ENCODE assay signal across 1 cellular context in genomic region chr1:156146006-156146748, GRCh38.
TF ChIP-seq lines count a peak whose summit lies in the region.

No MANE protein-coding gene starts in this region.

TF ChIP-seq in HepG2, 621 proteins besides CTCF, POLR2A, EP300 and RAD21 (continued from another document and continues in another):
- no peak for TF ChIP-seq ZBTB10 (CRISPR knock-in tag; IDR thresholded peaks at IDR 0.05; ENCODE audit: borderline replicate concordance)
- TF ChIP-seq SNAPC4 (CRISPR knock-in tag; IDR thresholded peaks at IDR 0.05) = 0 out of 2 replicates have a peak, but pooled peaks have one; percentile 51
- no peak for TF ChIP-seq LBX2 (CRISPR knock-in tag; IDR thresholded peaks at IDR 0.05; ENCODE audit: borderline replicate concordance)
- TF ChIP-seq PLSCR1 (CRISPR knock-in tag; IDR thresholded peaks at IDR 0.05; ENCODE audit: borderline replicate concordance) = no peak
- TF ChIP-seq NFE2L2 (IDR thresholded peaks at IDR 0.05; ENCODE audit: low read length) = no peak
- TF ChIP-seq ZNF792 (CRISPR knock-in tag; IDR thresholded peaks at IDR 0.05) = peak; percentile 45; the same call in 1 of the 2 replicates
- TF ChIP-seq ZNF230 (CRISPR knock-in tag; IDR thresholded peaks at IDR 0.05) = no peak
- 0 out of 2 replicates have a peak, but pooled peaks have one; percentile 34 for TF ChIP-seq PHF21A (CRISPR knock-in tag; IDR thresholded peaks at IDR 0.05)
- no peak for TF ChIP-seq ZNF558 (CRISPR knock-in tag; IDR thresholded peaks at IDR 0.05; ENCODE audit: borderline replicate concordance)
- no peak for TF ChIP-seq HNRNPK (IDR thresholded peaks at IDR 0.05; ENCODE audit: low read depth, low read length, poor library complexity, severe bottlenecking)
- TF ChIP-seq MLXIP (CRISPR knock-in tag; IDR thresholded peaks at IDR 0.05; ENCODE audit: borderline replicate concordance) = no peak
- TF ChIP-seq TFDP2 (CRISPR knock-in tag; IDR thresholded peaks at IDR 0.05) = 0 out of 2 replicates have a peak, but pooled peaks have one; percentile 15
- TF ChIP-seq ZNF10 (CRISPR knock-in tag; IDR thresholded peaks at IDR 0.05; ENCODE audit: borderline replicate concordance, low read depth) = no peak
- no peak for TF ChIP-seq JUN (CRISPR knock-in tag; IDR thresholded peaks at IDR 0.05)
- TF ChIP-seq TMF1 (CRISPR knock-in tag; IDR thresholded peaks at IDR 0.05; ENCODE audit: low read depth) = no peak
- peak; percentile 69 for TF ChIP-seq ZGPAT (CRISPR knock-in tag; IDR thresholded peaks at IDR 0.05)
- no peak for TF ChIP-seq ZNF432 (CRISPR knock-in tag; IDR thresholded peaks at IDR 0.05; ENCODE audit: borderline replicate concordance)
- TF ChIP-seq ZSCAN20 (CRISPR knock-in tag; IDR thresholded peaks at IDR 0.05; ENCODE audit: borderline replicate concordance) = no peak
- peak; percentile 45; the same call in 1 of the 2 replicates for TF ChIP-seq ZNF691 (CRISPR knock-in tag; IDR thresholded peaks at IDR 0.05; ENCODE audit: borderline replicate concordance, low read depth)
- peak; percentile 41; the same call in 1 of the 2 replicates for TF ChIP-seq THAP11 (CRISPR knock-in tag; IDR thresholded peaks at IDR 0.05)
- no peak for TF ChIP-seq SMARCE1 (IDR thresholded peaks at IDR 0.05; ENCODE audit: borderline replicate concordance)
- TF ChIP-seq ZNF331 (CRISPR knock-in tag; IDR thresholded peaks at IDR 0.05) = peak; percentile 67; the same call in 1 of the 2 replicates
- TF ChIP-seq REXO4 (CRISPR knock-in tag; IDR thresholded peaks at IDR 0.05; ENCODE audit: borderline replicate concordance) = no peak
- no peak for TF ChIP-seq ADNP (CRISPR knock-in tag; IDR thresholded peaks at IDR 0.05)
- TF ChIP-seq SUZ12 (IDR thresholded peaks at IDR 0.05; ENCODE audit: low read depth, low read length) = no peak
- TF ChIP-seq KDM3A (CRISPR knock-in tag; IDR thresholded peaks at IDR 0.05; ENCODE audit: low read depth) = peak; percentile 32; the same call in 1 of the 2 replicates
- TF ChIP-seq TFAP4 (IDR thresholded peaks at IDR 0.05; ENCODE audit: borderline replicate concordance, low read depth) = no peak
- 0 out of 2 replicates have a peak, but pooled peaks have one; percentile 28 for TF ChIP-seq BRD4 (CRISPR knock-in tag; IDR thresholded peaks at IDR 0.05)
- TF ChIP-seq HOXA3 (CRISPR knock-in tag; IDR thresholded peaks at IDR 0.05) = peak; percentile 29; the same call in 1 of the 2 replicates
- TF ChIP-seq ZNF710 (CRISPR knock-in tag; IDR thresholded peaks at IDR 0.05; ENCODE audit: borderline replicate concordance) = peak; percentile 61; the same call in 1 of the 2 replicates
- peak; percentile 61; the same call in 1 of the 2 replicates for TF ChIP-seq SOX5 (CRISPR knock-in tag; IDR thresholded peaks at IDR 0.05; ENCODE audit: borderline replicate concordance)
- no peak for TF ChIP-seq GABPB1 (CRISPR knock-in tag; IDR thresholded peaks at IDR 0.05)
- TF ChIP-seq ATAD3A (CRISPR knock-in tag; IDR thresholded peaks at IDR 0.05) = no peak
- TF ChIP-seq ZNF614 (CRISPR knock-in tag; IDR thresholded peaks at IDR 0.05; ENCODE audit: borderline replicate concordance) = peak; percentile 37; the same call in 1 of the 2 replicates
- TF ChIP-seq BHLHE40 (IDR thresholded peaks at IDR 0.05; ENCODE audit: low read length) = peak; percentile 71
- TF ChIP-seq TAF1 (CRISPR knock-in tag; IDR thresholded peaks at IDR 0.05) = no peak
- TF ChIP-seq NFATC3 (CRISPR knock-in tag; IDR thresholded peaks at IDR 0.05) = no peak
- TF ChIP-seq TBL1XR1 (IDR thresholded peaks at IDR 0.05; ENCODE audit: borderline replicate concordance, low read length, partially characterized antibody) = no peak
- no peak; the same call in 1 of the 2 replicates for TF ChIP-seq IKZF5 (CRISPR knock-in tag; IDR thresholded peaks at IDR 0.05)
- peak; percentile 32; the same call in 1 of the 2 replicates for TF ChIP-seq KAT8 (CRISPR knock-in tag; IDR thresholded peaks at IDR 0.05)
- peak; percentile 62; the same call in 1 of the 2 replicates for TF ChIP-seq SMAD3 (CRISPR knock-in tag; IDR thresholded peaks at IDR 0.05)
- TF ChIP-seq ZNF24 (IDR thresholded peaks at IDR 0.05) = no peak
